31 cellular contexts compared by ENCODE assay signal in the genomic region with DNA sequence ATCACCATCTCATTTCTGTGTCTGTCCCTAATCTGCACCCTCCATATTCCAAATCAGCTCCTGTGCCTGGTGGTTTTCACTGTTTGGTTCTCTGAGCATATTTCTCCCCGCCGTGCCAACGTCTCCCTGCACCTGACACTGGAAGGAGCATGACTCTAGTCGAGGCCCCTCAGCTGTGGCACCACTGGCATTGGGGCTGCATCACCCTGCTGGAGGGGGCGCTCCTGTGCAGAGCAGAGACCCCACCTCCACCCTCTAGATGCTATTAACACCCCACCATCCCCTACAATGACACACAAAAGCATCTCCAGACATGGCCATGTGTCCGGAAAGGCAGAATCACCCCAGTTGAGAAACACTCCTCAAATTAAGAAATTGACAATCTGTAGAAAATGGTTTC. TPM values are rescaled to one million over a fixed set of nuclear protein-coding genes. Genes with fewer than 3 reads are reported as not detected.
"Had no signal": no experiment of that assay in that cellular context is flagged by ENCODE, and none has a peak within 500 bp of the region (broad histone marks: within the 10 kb centered on the region; RNA-seq: fewer than 3 reads in every experiment).

No MANE protein-coding gene starts in this region.

- H3K4me3 Mint-ChIP-seq: activated CD4-positive, alpha-beta memory T cell treated with anti-CD3 and anti-CD28 coated beads for 36 hours; activated naive CD8-positive, alpha-beta T cell treated with anti-CD3 and anti-CD28 coated beads for 36 hours; immature natural killer cell; naive thymus-derived CD4-positive, alpha-beta T cell; neural crest cell; stimulated activated memory B cell treated with anti-CD40 and anti-IgM and Interleukin-4, amounts not matched to agents 10 μg/mL and 1 μg/mL and 100 μg/mL, for 72 hours had no signal

- H3K9me3 ChIP-seq: esophagus muscularis mucosa, gastrocnemius medialis, heart right ventricle, left lung, sigmoid colon, stomach, transverse colon had no signal

- H3K27ac ChIP-seq: esophagus muscularis mucosa, gastrocnemius medialis, heart right ventricle, left lung, sigmoid colon, stomach, transverse colon had no signal

- H3K27me3 ChIP-seq: gastrocnemius medialis had no signal

- H3K27ac Mint-ChIP-seq: activated CD4-positive, alpha-beta memory T cell treated with anti-CD3 and anti-CD28 coated beads for 36 hours; activated naive CD8-positive, alpha-beta T cell treated with anti-CD3 and anti-CD28 coated beads for 36 hours; naive thymus-derived CD4-positive, alpha-beta T cell; stimulated activated memory B cell treated with anti-CD40 and anti-IgM and Interleukin-4, amounts not matched to agents 10 μg/mL and 1 μg/mL and 100 μg/mL, for 72 hours had no signal

- H3K36me3 ChIP-seq: gastrocnemius medialis, transverse colon had no signal

- H3K4me1 Mint-ChIP-seq: immature natural killer cell; neural crest cell; stimulated activated memory B cell treated with anti-CD40 and anti-IgM and Interleukin-4, amounts not matched to agents 10 μg/mL and 1 μg/mL and 100 μg/mL, for 72 hours had no signal

- H3K36me3 Mint-ChIP-seq: activated CD4-positive, alpha-beta memory T cell treated with anti-CD3 and anti-CD28 coated beads for 36 hours; activated naive CD8-positive, alpha-beta T cell treated with anti-CD3 and anti-CD28 coated beads for 36 hours had no signal

- H3K4me1 ChIP-seq: gastrocnemius medialis, left lung, transverse colon had no signal

- FAIRE-seq: astrocyte, urothelium cell line had no signal

- DNase-seq: activated CD4-positive, alpha-beta memory T cell treated with anti-CD3 and anti-CD28 coated beads for 36 hours; activated CD4-positive, alpha-beta T cell treated with anti-CD3 and anti-CD28 coated beads for 4 hours; activated CD4-positive, CD25-positive, alpha-beta regulatory T cell; activated naive CD4-positive, alpha-beta T cell treated with Interleukin-2 at 50 U/mL for 16 hours; activated naive CD8-positive, alpha-beta T cell treated with anti-CD3 and anti-CD28 coated beads for 36 hours; activated T-cell treated with anti-CD3 and anti-CD28 coated beads, Interleukin-2, amount 50 U/mL, for 48 hours; central memory CD4-positive, alpha-beta T cell; dermis blood vessel endothelial cell; effector memory CD4-positive, alpha-beta T cell; gastrocnemius medialis; heart right ventricle; immature natural killer cell; kidney glomerular epithelial cell; left lung; naive thymus-derived CD4-positive, alpha-beta T cell; posterior cingulate gyrus; sigmoid colon; stimulated activated CD4-positive, alpha-beta T cell treated with anti-CD3 and anti-CD28 coated beads, Interleukin-15, amount 100 ng/mL, for 24 hours; stomach; T-helper 9 cell; transverse colon had no signal

- H3K4me2 ChIP-seq: smooth muscle cell had no signal

- ATAC-seq: gastrocnemius medialis; heart right ventricle; left lung; naive thymus-derived CD4-positive, alpha-beta T cell; stimulated activated memory B cell treated with anti-CD40 and anti-IgM and Interleukin-4, amounts not matched to agents 10 μg/mL and 1 μg/mL and 100 μg/mL, for 72 hours had no signal

- H3K9me3 Mint-ChIP-seq: activated CD4-positive, alpha-beta memory T cell treated with anti-CD3 and anti-CD28 coated beads for 36 hours; activated naive CD8-positive, alpha-beta T cell treated with anti-CD3 and anti-CD28 coated beads for 36 hours; immature natural killer cell; neural crest cell; stimulated activated memory B cell treated with anti-CD40 and anti-IgM and Interleukin-4, amounts not matched to agents 10 μg/mL and 1 μg/mL and 100 μg/mL, for 72 hours had no signal

- H3K4me3 ChIP-seq: esophagus muscularis mucosa, gastrocnemius medialis, heart right ventricle, left lung, lung, sigmoid colon, smooth muscle cell, stomach, transverse colon had no signal

RNA-seq across cellular contexts. Expression of a gene that starts 20.8 kb away (rescaled TPM):
- total RNA-seq: activated CD4-positive, alpha-beta memory T cell treated with anti-CD3 and anti-CD28 coated beads for 36 hours; activated naive CD8-positive, alpha-beta T cell treated with anti-CD3 and anti-CD28 coated beads for 36 hours; astrocyte; dermis blood vessel endothelial cell; esophagus muscularis mucosa; gastrocnemius medialis; heart right ventricle; left lung; lung; naive thymus-derived CD4-positive, alpha-beta T cell; neural crest cell; omental fat pad; renal cortical epithelial cell; sigmoid colon; smooth muscle cell; stomach; temporal lobe; transverse colon had no signal
- polyA plus RNA-seq: heart right ventricle; immature natural killer cell; lung; naive thymus-derived CD4-positive, alpha-beta T cell; sigmoid colon; smooth muscle cell; stomach had no signal

RNA-seq across cellular contexts. Expression of a gene that starts 25.3 kb away (rescaled TPM):
- total RNA-seq: activated CD4-positive, alpha-beta memory T cell treated with anti-CD3 and anti-CD28 coated beads for 36 hours; activated naive CD8-positive, alpha-beta T cell treated with anti-CD3 and anti-CD28 coated beads for 36 hours; astrocyte; dermis blood vessel endothelial cell; gastrocnemius medialis; heart right ventricle; left lung; lung; naive thymus-derived CD4-positive, alpha-beta T cell; neural crest cell; omental fat pad; renal cortical epithelial cell; sigmoid colon; smooth muscle cell; stomach; temporal lobe; transverse colon had no signal
- polyA plus RNA-seq: immature natural killer cell; naive thymus-derived CD4-positive, alpha-beta T cell; stomach had no signal

RNA-seq across cellular contexts. Expression of a gene that starts 47.1 kb away (rescaled TPM):
- total RNA-seq: activated CD4-positive, alpha-beta memory T cell treated with anti-CD3 and anti-CD28 coated beads for 36 hours; activated naive CD8-positive, alpha-beta T cell treated with anti-CD3 and anti-CD28 coated beads for 36 hours; astrocyte; dermis blood vessel endothelial cell; esophagus muscularis mucosa; gastrocnemius medialis; heart right ventricle; left lung; lung; naive thymus-derived CD4-positive, alpha-beta T cell; omental fat pad; renal cortical epithelial cell; sigmoid colon; smooth muscle cell; stomach; transverse colon had no signal
- polyA plus RNA-seq: heart right ventricle; immature natural killer cell; lung; naive thymus-derived CD4-positive, alpha-beta T cell; sigmoid colon; smooth muscle cell; stomach had no signal

RNA-seq across cellular contexts. Expression of a gene that starts 49.6 kb away (rescaled TPM):
- total RNA-seq: activated CD4-positive, alpha-beta memory T cell treated with anti-CD3 and anti-CD28 coated beads for 36 hours; astrocyte; gastrocnemius medialis; left lung; neural crest cell; omental fat pad; renal cortical epithelial cell; sigmoid colon; smooth muscle cell; stomach; temporal lobe; transverse colon had no signal
